1 cellular context compared by ENCODE assay signal in the genomic region with DNA sequence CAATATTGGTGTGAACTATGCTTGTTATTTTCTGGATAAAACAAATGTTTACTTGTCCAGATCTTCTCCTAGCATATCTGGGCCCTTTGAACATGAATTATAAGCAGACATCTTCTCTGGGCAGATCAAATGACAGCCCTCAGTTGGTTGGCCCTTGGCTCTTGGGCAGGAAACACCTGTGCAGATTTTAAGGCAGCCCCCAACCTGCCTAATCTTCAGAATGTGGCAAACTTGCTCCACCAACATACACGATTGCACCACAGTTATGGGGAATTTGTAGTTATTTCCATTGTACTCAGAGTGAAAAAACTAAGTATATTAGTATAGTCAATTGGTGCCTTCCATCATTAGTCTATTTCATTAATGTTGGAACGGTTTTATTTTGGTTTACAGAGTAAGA.
TF ChIP-seq lines count a peak whose summit lies in the region.

No MANE protein-coding gene starts in this region.

TF ChIP-seq in HEK293T, 16 proteins besides CTCF, POLR2A, EP300 and RAD21:
- TF ChIP-seq ARNT (IDR thresholded peaks at IDR 0.05) (no peak), FOXA1 (IDR thresholded peaks at IDR 0.05) (no peak), HDGF (IDR thresholded peaks at IDR 0.05; ENCODE audit: borderline replicate concordance) (no peak), SP1 (IDR thresholded peaks at IDR 0.05) (no peak), NFRKB (IDR thresholded peaks at IDR 0.05) (no peak), LEF1 (IDR thresholded peaks at IDR 0.05; ENCODE audit: borderline replicate concordance) (no peak), FOXK2 (IDR thresholded peaks at IDR 0.05) (no peak), CTBP1 (IDR thresholded peaks at IDR 0.05; ENCODE audit: borderline replicate concordance) (no peak), L3MBTL2 (conservative IDR thresholded peaks at IDR 0.05) (no peak), BHLHE40 (IDR thresholded peaks at IDR 0.05; ENCODE audit: borderline replicate concordance) (no peak), TARDBP (IDR thresholded peaks at IDR 0.05) (no peak)
- TF ChIP-seq, protein P1, sequence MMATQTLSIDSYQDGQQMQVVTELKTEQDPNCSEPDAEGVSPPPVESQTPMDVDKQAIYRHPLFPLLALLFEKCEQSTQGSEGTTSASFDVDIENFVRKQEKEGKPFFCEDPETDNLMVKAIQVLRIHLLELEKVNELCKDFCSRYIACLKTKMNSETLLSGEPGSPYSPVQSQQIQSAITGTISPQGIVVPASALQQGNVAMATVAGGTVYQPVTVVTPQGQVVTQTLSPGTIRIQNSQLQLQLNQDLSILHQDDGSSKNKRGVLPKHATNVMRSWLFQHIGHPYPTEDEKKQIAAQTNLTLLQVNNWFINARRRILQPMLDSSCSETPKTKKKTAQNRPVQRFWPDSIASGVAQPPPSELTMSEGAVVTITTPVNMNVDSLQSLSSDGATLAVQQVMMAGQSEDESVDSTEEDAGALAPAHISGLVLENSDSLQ (IDR thresholded peaks at IDR 0.05) = no peak
